In the genomic region with DNA sequence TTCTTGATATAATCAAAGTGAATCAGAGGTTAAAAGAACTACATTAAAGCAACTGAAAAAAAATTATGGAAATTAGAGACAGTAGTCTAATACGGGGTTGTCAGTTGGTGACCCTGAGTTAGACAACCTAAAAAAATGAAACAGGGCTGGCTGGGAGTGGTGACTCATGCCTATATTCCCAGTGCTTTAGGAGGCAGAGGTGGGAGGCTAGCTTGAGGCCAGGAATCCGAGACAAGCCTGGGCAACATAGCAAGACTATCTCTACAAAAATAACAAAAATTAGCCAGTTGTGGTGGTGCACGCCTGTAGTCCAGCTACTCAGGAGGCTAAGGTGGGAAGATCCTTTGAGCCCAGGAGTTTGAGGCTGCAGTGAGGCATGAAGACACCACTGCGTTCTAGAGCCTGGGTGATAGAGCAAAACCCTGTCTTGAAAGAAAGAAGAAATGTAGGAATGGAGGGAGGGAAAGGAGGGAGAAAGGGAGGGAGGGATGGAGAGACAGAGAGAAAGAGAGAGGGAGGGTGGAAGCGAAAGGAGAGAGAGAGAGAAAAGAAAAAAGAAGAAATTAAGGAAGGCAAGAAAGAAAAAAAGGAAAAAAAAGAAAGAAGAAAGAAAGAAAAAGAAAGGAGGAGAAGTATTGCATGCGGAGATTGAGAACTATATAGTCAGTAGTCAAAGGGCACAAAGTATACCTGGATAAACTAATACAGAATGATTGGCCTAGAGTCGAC, we compare ENCODE assay signal across 25 cellular contexts.
"Had no signal": no experiment of that assay in that cellular context is flagged by ENCODE, and none has a peak within 500 bp of the region (broad histone marks: within the 10 kb centered on the region; RNA-seq: fewer than 3 reads in every experiment).

No MANE protein-coding gene starts in this region.

- FAIRE-seq: frontal cortex had no signal

- H3K4me1 ChIP-seq: ascending aorta, breast epithelium, colonic mucosa, esophagus squamous epithelium had no signal

- H3K36me3 ChIP-seq: ascending aorta, breast epithelium, cardiac muscle cell, colonic mucosa had no signal

- H3K27me3 ChIP-seq: ascending aorta, breast epithelium, cardiac muscle cell, colonic mucosa, dorsolateral prefrontal cortex, esophagus squamous epithelium had no signal

- ATAC-seq: activated naive CD4-positive, alpha-beta T cell treated with anti-CD3 and anti-CD28 coated beads, Interleukin-2, amount 50 U/mL, for 72 hours; activated T-cell treated with anti-CD3 and anti-CD28 coated beads, Interleukin-2, amount 50 U/mL, for 72 hours had no signal

- DNase-seq: activated CD4-positive, alpha-beta memory T cell treated with anti-CD3 and anti-CD28 coated beads, Interleukin-2, amount 10 ng/mL, durations not matched to agents 7 days and 5 days; activated CD4-positive, alpha-beta T cell treated with anti-CD3 and anti-CD28 coated beads for 1 hour; activated CD4-positive, alpha-beta T cell treated with anti-CD3 and anti-CD28 coated beads for 4 hours; activated CD4-positive, alpha-beta T cell treated with anti-CD3 and anti-CD28 coated beads, Interleukin-2, amount 10 ng/mL, durations not matched to agents 7 days and 5 days; activated CD4-positive, alpha-beta T cell treated with anti-CD3 and anti-CD28 coated beads, Interleukin-2, amount 50 U/mL, for 4 hours; activated gamma-delta T cell; activated naive CD4-positive, alpha-beta T cell; activated naive CD4-positive, alpha-beta T cell treated with anti-CD3 and anti-CD28 coated beads, Interleukin-2, amount 10 ng/mL, durations not matched to agents 7 days and 5 days; activated naive CD8-positive, alpha-beta T cell treated with anti-CD3 and anti-CD28 coated beads, Interleukin-2, amount 10 ng/mL, durations not matched to agents 7 days and 5 days; activated T-cell treated with anti-CD3 and anti-CD28 coated beads for 4 hours; activated T-cell treated with anti-CD3 and anti-CD28 coated beads, Interleukin-2, amount 50 U/mL, for 24 hours; activated T-cell treated with anti-CD3 and anti-CD28 coated beads, Interleukin-2, amount 50 U/mL, for 72 hours; central memory CD4-positive, alpha-beta T cell; cerebellar nuclear complex; colonic mucosa; dorsolateral prefrontal cortex; effector memory CD4-positive, alpha-beta T cell; esophagus squamous epithelium; T-helper 2 cell had no signal

- H3K9me3 ChIP-seq: ascending aorta, breast epithelium, colonic mucosa, esophagus squamous epithelium had no signal

- H3K27ac ChIP-seq: ascending aorta, breast epithelium, cardiac muscle cell, colonic mucosa, dorsolateral prefrontal cortex, epithelial cell of prostate, esophagus squamous epithelium had no signal

- H3K4me3 ChIP-seq: ascending aorta, breast epithelium, cardiac muscle cell, colonic mucosa, dorsolateral prefrontal cortex, esophagus squamous epithelium had no signal
